In the genomic region with DNA sequence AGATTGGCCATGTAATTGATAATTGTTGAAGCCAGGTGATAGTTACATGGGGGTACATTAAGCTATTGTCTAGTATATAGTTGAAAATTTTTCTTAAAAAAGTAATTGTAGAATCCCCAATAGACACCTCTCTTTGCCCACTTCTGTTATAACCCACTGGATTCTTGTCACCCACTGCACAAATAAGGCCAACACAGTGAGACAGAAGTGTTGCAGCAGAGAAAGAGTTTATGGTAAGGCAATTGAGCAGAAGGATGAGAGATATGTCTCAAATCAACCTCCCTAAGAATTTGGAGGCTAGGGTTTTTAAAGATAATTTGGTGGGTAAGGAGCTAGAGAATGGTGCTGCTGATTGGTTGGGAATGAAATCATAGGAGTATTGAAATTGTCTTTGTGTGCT, we compare ENCODE assay signal across 28 cellular contexts.
"Had no signal": no experiment of that assay in that cellular context is flagged by ENCODE, and none has a peak within 500 bp of the region (broad histone marks: within the 10 kb centered on the region; RNA-seq: fewer than 3 reads in every experiment).

No MANE protein-coding gene starts in this region.

- FAIRE-seq: colon, endometrium, endothelial cell of umbilical vein, frontal cortex had no signal

- DNase-seq: colonic mucosa; cortex of kidney; dermis blood vessel endothelial cell; dorsolateral prefrontal cortex; effector CD4-positive, alpha-beta T cell; effector CD8-positive, alpha-beta T cell; effector memory CD4-positive, alpha-beta T cell; effector memory CD8-positive, alpha-beta T cell; endodermal cell; erythroblast; esophagus squamous epithelium; foreskin fibroblast; foreskin keratinocyte; foreskin melanocyte; gastrocnemius medialis; glutamatergic neuron; head of caudate nucleus; heart left ventricle; heart right ventricle had no signal

- ATAC-seq: effector memory CD8-positive, alpha-beta T cell; esophagus mucosa; foreskin keratinocyte; gastrocnemius medialis; gastroesophageal sphincter; heart left ventricle; heart right ventricle had no signal

- H3K36me3 ChIP-seq: colonic mucosa, esophagus muscularis mucosa, esophagus squamous epithelium, gastrocnemius medialis, gastroesophageal sphincter, heart left ventricle, heart right ventricle had no signal

- H3K27me3 ChIP-seq: colonic mucosa, esophagus muscularis mucosa, esophagus squamous epithelium, foreskin keratinocyte, gastrocnemius medialis, gastroesophageal sphincter, heart right ventricle had no signal

- H3K4me3 ChIP-seq: colonic mucosa, coronary artery, dorsolateral prefrontal cortex, esophagus muscularis mucosa, esophagus squamous epithelium, gastrocnemius medialis, gastroesophageal sphincter, heart left ventricle, heart right ventricle had no signal

- H3K9me3 ChIP-seq: colonic mucosa, gastrocnemius medialis had no signal

- H3K4me1 ChIP-seq: colonic mucosa, esophagus muscularis mucosa, esophagus squamous epithelium, foreskin keratinocyte, gastrocnemius medialis, gastroesophageal sphincter, heart left ventricle, heart right ventricle had no signal

- H3K27ac ChIP-seq: colonic mucosa, coronary artery, dorsolateral prefrontal cortex, epithelial cell of prostate, esophagus muscularis mucosa, esophagus squamous epithelium, foreskin keratinocyte, gastrocnemius medialis, gastroesophageal sphincter, heart left ventricle, heart right ventricle had no signal
